ENCODE assay signal across 10 cellular contexts in genomic region chr22:22167791-22168189, GRCh38.
DNase-seq lines count a peak whose midpoint lies in the region; ATAC-seq, FAIRE-seq and TF ChIP-seq lines count a peak whose summit lies in the region.
"Had no signal": no experiment of that assay in that cellular context is flagged by ENCODE, and none has a peak within 500 bp of the region (broad histone marks: within the 10 kb centered on the region; RNA-seq: fewer than 3 reads in every experiment).

No MANE protein-coding gene starts in this region.

- POLR2A ChIA-PET in A673 (lab: Charles Lee; ENCODE audit: low non-redundant PET) = no interaction called here

- no peaks in the 10 kb centered on the region; the same call in 1 of the 2 replicates for H3F3A ChIP-seq in OCI-LY1 (ENCODE audit: insufficient read depth, low read length)

- 42 to 60% methylated on average over 1 of the region's 2 CpGs for WGBS in endodermal cell (ENCODE audit: insufficient coverage in 1 of 2, insufficient read length in 1 of 2), 2 experiments

- H3K9ac ChIP-seq in OCI-LY1 (ENCODE audit: low read length) = peak overlapping the region; percentile 68
- no peak overlapping the region for H3K9ac ChIP-seq in endodermal cell (ENCODE audit: extremely low read depth, low read length, poor library complexity, severe bottlenecking)

- no TSS peak for BruUV-seq in A673 (replicated peaks; lab: Mats Ljungman, UMichigan)

- H3K27ac ChIP-seq in A673 (ENCODE audit: low read depth, low read length, poor library complexity, severe bottlenecking) (no peak overlapping the region), OCI-LY1 (ENCODE audit: low read depth, low read length, poor library complexity, severe bottlenecking) (peak overlapping the region; percentile 98), foreskin keratinocyte (no peak overlapping the region), endodermal cell (ENCODE audit: low read depth, low read length) (no peak overlapping the region)

- no peaks in the 10 kb centered on the region for H3K79me2 ChIP-seq in OCI-LY1 (ENCODE audit: insufficient read depth, low read length)

- H3K4me1 Mint-ChIP-seq in endodermal cell = peaks cover 1% of the 10 kb centered on the region

- intact Hi-C loops in A673 (cut with micrococcal nuclease; ENCODE audit: unreplicated experiment) = no loop called here

- no peak overlapping the region for H3K4me3 Mint-ChIP-seq in endodermal cell

- FAIRE-seq in RCC 7860 (lab: Jason Lieb, UNC) = no peak

- H3K4me1 ChIP-seq in A673 (ENCODE audit: insufficient read depth, low read length, poor library complexity, severe bottlenecking) (no peaks in the 10 kb centered on the region), OCI-LY1 (ENCODE audit: insufficient read depth, low read length, severe bottlenecking) (peaks cover 86% of the 10 kb centered on the region), foreskin keratinocyte (no peaks in the 10 kb centered on the region), endodermal cell (ENCODE audit: control insufficient read depth, insufficient read depth, low read length) (no peaks in the 10 kb centered on the region)

- no peaks in the 10 kb centered on the region for H3K27me3 ChIP-seq in A673 (replicated peaks; ENCODE audit: insufficient read depth, low read depth, low read length, poor library complexity)
- no peaks in the 10 kb centered on the region for H3K27me3 ChIP-seq in OCI-LY1 (ENCODE audit: insufficient read depth, low read length)
- H3K27me3 ChIP-seq in foreskin keratinocyte = peaks cover 41% of the 10 kb centered on the region
- peaks cover 94% of the 10 kb centered on the region for H3K27me3 ChIP-seq in endodermal cell (ENCODE audit: control insufficient read depth, insufficient read depth, low read length, poor library complexity, severe bottlenecking)

- DNase-seq in A673 (ENCODE audit: low spot score) = no peak
- no peak for DNase-seq in foreskin keratinocyte
- no peak for DNase-seq in RCC 7860 (ENCODE audit: low spot score)
- DNase-seq in endodermal cell = no peak
- no peak for DNase-seq in NCI-H2196 (lab: John Stamatoyannopoulos, UW; ENCODE audit: unreplicated experiment)
- DNase-seq: caudate nucleus had no signal

- H3K36me3 ChIP-seq in A673 (ENCODE audit: insufficient read depth, low read length, poor library complexity, severe bottlenecking) = no peaks in the 10 kb centered on the region
- no peaks in the 10 kb centered on the region for H3K36me3 ChIP-seq in OCI-LY1 (ENCODE audit: insufficient read depth, low read length)
- H3K36me3 ChIP-seq in endodermal cell (ENCODE audit: control insufficient read depth, insufficient read depth, low read length) = no peaks in the 10 kb centered on the region

- H3K4me3 ChIP-seq in A673 (ENCODE audit: low read depth, low read length, poor library complexity, severe bottlenecking) (peak overlapping the region; percentile 33), OCI-LY1 (ENCODE audit: low read depth, low read length, poor library complexity, severe bottlenecking) (peak overlapping the region; percentile 55), endodermal cell (ENCODE audit: low read length) (no peak overlapping the region)

- peaks cover 91% of the 10 kb centered on the region for H3K27me3 Mint-ChIP-seq in endodermal cell (ENCODE audit: insufficient read depth)

- CTCF ChIA-PET in A673 (lab: Charles Lee) = no interaction called here

- no peaks in the 10 kb centered on the region for H3K9me2 ChIP-seq in OCI-LY1 (ENCODE audit: low read depth, low read length)

- no peaks in the 10 kb centered on the region for H3K9me3 Mint-ChIP-seq in endodermal cell

- H3K27ac Mint-ChIP-seq in endodermal cell = no peak overlapping the region

- H2AFZ ChIP-seq in OCI-LY1 (ENCODE audit: low read length) = no peak overlapping the region

- peak; percentile 68 for ATAC-seq in GM18867 (IDR thresholded peaks at IDR 0.05; ENCODE audit: unreplicated experiment)
- ATAC-seq in HG02938 (IDR thresholded peaks at IDR 0.05; ENCODE audit: unreplicated experiment) = peak; percentile 77
- no peak for ATAC-seq in foreskin keratinocyte
- ATAC-seq: PC-3 had no signal

- H3K4me2 ChIP-seq in OCI-LY1 (ENCODE audit: low read length) = peak overlapping the region; percentile 83

- H3K36me3 Mint-ChIP-seq in endodermal cell (ENCODE audit: low read depth) = no peaks in the 10 kb centered on the region

- H4K20me1 ChIP-seq in OCI-LY1 (ENCODE audit: insufficient read depth, low read length) = no peaks in the 10 kb centered on the region

- TF ChIP-seq CTCF in A673 (conservative IDR thresholded peaks at IDR 0.05; ENCODE audit: low read depth, low read length) (no peak), OCI-LY1 (IDR thresholded peaks at IDR 0.05; ENCODE audit: low read length) (no peak), foreskin keratinocyte (conservative IDR thresholded peaks at IDR 0.05) (no peak), endodermal cell (conservative IDR thresholded peaks at IDR 0.05) (no peak)

- no peaks in the 10 kb centered on the region for H3K9me3 ChIP-seq in A673 (ENCODE audit: low read depth, low read length, poor library complexity, severe bottlenecking)
- no peaks in the 10 kb centered on the region for H3K9me3 ChIP-seq in OCI-LY1 (ENCODE audit: low read length)
- H3K9me3 ChIP-seq in endodermal cell (ENCODE audit: control insufficient read depth, low read length) = no peaks in the 10 kb centered on the region
